Comparison of ENCODE assay signal across 7 cellular contexts in genomic region chr15:90901159-90901798, GRCh38. TPM values are rescaled to one million over a fixed set of nuclear protein-coding genes. Genes with fewer than 3 reads are reported as not detected.
A peak's percentile ranks its signal among the peaks of the same experiment; 100 is the strongest.
DNase-seq lines count a peak whose midpoint lies in the region; ATAC-seq and TF ChIP-seq lines count a peak whose summit lies in the region.
"Not testable (repeated sequence)": the region's sequence is repeated elsewhere in the genome, so short reads cannot be mapped to it uniquely, and the experiment has no call there.

No MANE protein-coding gene starts in this region.

- H3K79me2 ChIP-seq in GM23338 (replicated peaks; ENCODE audit: insufficient read depth), result not testable (repeated sequence)

- H3K9ac ChIP-seq in skeletal muscle tissue (ENCODE audit: low read depth in 1 of 3, low read length in 3 of 3), result peak overlapping the region in 2 of 3 donors; percentile 47 to 92

- H3K9me2 ChIP-seq in GM23338 (ENCODE audit: insufficient read depth), result not testable (repeated sequence)

- not testable (repeated sequence) for H3K27ac Mint-ChIP-seq in GM23338
- H3K27ac Mint-ChIP-seq in MCF 10A (ENCODE audit: low read depth, unreplicated experiment) (peak overlapping the region; percentile 57), naive B cell (peak overlapping the region; percentile 55 to 88 (median 82))

- H3K36me3 Mint-ChIP-seq in GM23338 (ENCODE audit: low read depth); MCF 10A (ENCODE audit: insufficient read depth, unreplicated experiment): not testable (repeated sequence)
- peaks cover 11% of the 10 kb centered on the region for H3K36me3 Mint-ChIP-seq in activated T-cell treated with anti-CD3 and anti-CD28 coated beads, Interleukin-2, amount 50 U/mL, for 4 hours (ENCODE audit: insufficient read depth)
- peaks cover 10 to 13% of the 10 kb centered on the region in 2 donors for H3K36me3 Mint-ChIP-seq in naive B cell

- TF ChIP-seq CTCF in GM23338 (conservative IDR thresholded peaks at IDR 0.05; ENCODE audit: low read depth in 2 of 2); Peyer's patch (IDR thresholded peaks at IDR 0.05); MCF 10A (IDR thresholded peaks at IDR 0.05; ENCODE audit: unreplicated experiment): not testable (repeated sequence)

- peaks cover 24% of the 10 kb centered on the region for H3K27me3 ChIP-seq in GM23338 (ENCODE audit: insufficient read depth)
- not testable (repeated sequence) for H3K27me3 ChIP-seq in Peyer's patch; skeletal muscle tissue (ENCODE audit: control insufficient read depth in 3 of 3, insufficient read depth in 3 of 3, low read length in 3 of 3)

- not testable (repeated sequence) for H3K36me3 ChIP-seq in GM23338 (ENCODE audit: insufficient read depth)
- H3K36me3 ChIP-seq in Peyer's patch (peaks cover 0 to 14% (median 0%) of the 10 kb centered on the region in 3 donors), skeletal muscle tissue (ENCODE audit: control insufficient read depth in 3 of 3, insufficient read depth in 3 of 3, low read length in 3 of 3) (peaks cover 15 to 18% (median 16%) of the 10 kb centered on the region in 3 donors)

- not testable (repeated sequence) for H4K20me1 ChIP-seq in GM23338 (replicated peaks; ENCODE audit: insufficient read depth)

- H3K4me2 ChIP-seq in GM23338, result peak overlapping the region; percentile 79

- H3K4me1 ChIP-seq in GM23338 (ENCODE audit: insufficient read depth), result peaks cover 18% of the 10 kb centered on the region
- H3K4me1 ChIP-seq in Peyer's patch, result peaks cover 0 to 15% (median 10%) of the 10 kb centered on the region in 4 donors
- H3K4me1 ChIP-seq in skeletal muscle tissue (ENCODE audit: control insufficient read depth in 3 of 3, insufficient read depth in 3 of 3, low read length in 3 of 3), result peaks cover 15 to 30% (median 24%) of the 10 kb centered on the region in 3 donors

- DNase-seq in GM23338 (ENCODE audit: low spot score); Peyer's patch; activated T-cell treated with anti-CD3 and anti-CD28 coated beads, Interleukin-2, amount 50 U/mL, for 4 hours; MCF 10A (ENCODE audit: unreplicated experiment); naive B cell: not testable (repeated sequence)
- peak; percentile 8 for DNase-seq in left cardiac atrium

- H3K4me3 ChIP-seq in GM23338, result peak overlapping the region; percentile 83; the same call in 1 of the 2 replicates
- H3K4me3 ChIP-seq in Peyer's patch; skeletal muscle tissue (ENCODE audit: low read length in 3 of 3): not testable (repeated sequence)

- peaks cover 15% of the 10 kb centered on the region for H3K4me1 Mint-ChIP-seq in GM23338
- peaks cover 30% of the 10 kb centered on the region for H3K4me1 Mint-ChIP-seq in activated T-cell treated with anti-CD3 and anti-CD28 coated beads, Interleukin-2, amount 50 U/mL, for 4 hours (ENCODE audit: low read depth)
- peaks cover 10% of the 10 kb centered on the region for H3K4me1 Mint-ChIP-seq in MCF 10A (ENCODE audit: insufficient read depth, unreplicated experiment)
- H3K4me1 Mint-ChIP-seq in naive B cell, result peaks cover 46 to 51% (median 49%) of the 10 kb centered on the region in 3 donors

- peaks cover 15% of the 10 kb centered on the region for H3F3A ChIP-seq in GM23338 (replicated peaks; ENCODE audit: low read depth)

- ATAC-seq in GM23338; activated T-cell treated with anti-CD3 and anti-CD28 coated beads, Interleukin-2, amount 50 U/mL, for 4 hours; left cardiac atrium; naive B cell (ENCODE audit: low read depth in 2 of 2): not testable (repeated sequence)

- H3K9me3 ChIP-seq in Peyer's patch; skeletal muscle tissue (ENCODE audit: control insufficient read depth in 3 of 3, low read length in 3 of 3): not testable (repeated sequence)

- POLR2A ChIA-PET in MCF 10A (lab: Yijun Ruan, JAX), result interaction anchor here (0.5 to 7.9 kb wide), 5 partner anchors 8 to 194 kb away, joined by 3 to 150 read pairs (median 4); partner anchors contain the start of genes HDDC3 and UNC45A

- H3K4me3 Mint-ChIP-seq in GM23338 (peak overlapping the region; percentile 86), MCF 10A (ENCODE audit: unreplicated experiment) (peak overlapping the region; percentile 82), naive B cell (peak overlapping the region in 6 of 8 donors; percentile 55 to 94 (median 90))
- H3K4me3 Mint-ChIP-seq in activated T-cell treated with anti-CD3 and anti-CD28 coated beads, Interleukin-2, amount 50 U/mL, for 4 hours, result peak overlapping the region; percentile 83

- intact Hi-C loops in MCF 10A (cut with micrococcal nuclease); left cardiac atrium (cut with DNase I): not testable (repeated sequence)

- CTCF ChIA-PET in MCF 10A (lab: Yijun Ruan, JAX), result interaction anchor here (0.6 to 12.8 kb wide), 14 partner anchors 8 to 582 kb away, joined by 3 to 131 read pairs (median 3); partner anchors contain the start of genes FES, HDDC3 and UNC45A

- H2AFZ ChIP-seq in GM23338, result peak overlapping the region; percentile 85; the same call in 1 of the 2 replicates

- H3K27me3 Mint-ChIP-seq in GM23338 (ENCODE audit: insufficient read depth, low read depth, poor library complexity), result peaks cover 24% of the 10 kb centered on the region
- not testable (repeated sequence) for H3K27me3 Mint-ChIP-seq in activated T-cell treated with anti-CD3 and anti-CD28 coated beads, Interleukin-2, amount 50 U/mL, for 4 hours (ENCODE audit: low read depth); MCF 10A (ENCODE audit: insufficient read depth, unreplicated experiment); naive B cell

- not testable (repeated sequence) for H3K9me3 Mint-ChIP-seq in GM23338; activated T-cell treated with anti-CD3 and anti-CD28 coated beads, Interleukin-2, amount 50 U/mL, for 4 hours; MCF 10A (ENCODE audit: unreplicated experiment); naive B cell

- H3K27ac ChIP-seq in GM23338 (ENCODE audit: low read depth), result not testable (repeated sequence)
- peak overlapping the region in 3 of 4 donors; percentile 92 to 96 (median 95) for H3K27ac ChIP-seq in Peyer's patch
- H3K27ac ChIP-seq in skeletal muscle tissue (ENCODE audit: low read depth, low read length), result peak overlapping the region; percentile 81

- TF ChIP-seq POLR2A in Peyer's patch (IDR thresholded peaks at IDR 0.05), result not testable (repeated sequence)

- not testable (repeated sequence) for BruUV-seq in MCF 10A (replicated peaks; lab: Mats Ljungman, UMichigan)

RNA-seq across cellular contexts. Expression of gene MAN2A2, which starts 1.8 kb away (rescaled TPM):
- total RNA-seq in GM23338 (2014; rRNA removed; shearing (Covaris generic)), result 3.5 and 17.1 TPM in 2 replicates
- polyA plus RNA-seq in GM23338 (2016; fragmentation: Nextera tagmentation; extraction: Ambion mirVana) (8.0 and 8.2 TPM in 2 replicates), naive B cell (ENCODE audit: low read depth in 6 of 6) (1 to 10 TPM; 1.4 to 8.9 (median 6.5) TPM)
- total RNA-seq in Peyer's patch (100 to 1,000 TPM in 3 of 4 donors, 10 to 100 TPM in 1; 76.2 to 188 (median 141) TPM), MCF 10A (2022) (42.1 and 42.4 TPM in 2 replicates), left cardiac atrium (10 to 100 TPM; 79.3 to 83.2 TPM), skeletal muscle tissue (14.1 TPM)
- 100 to 1,000 TPM in 2 of 3 donors, 10 to 100 TPM in 1; 93.2 to 124 (median 122) TPM for total RNA-seq in activated T-cell treated with anti-CD3 and anti-CD28 coated beads, Interleukin-2, amount 50 U/mL, for 4 hours

RNA-seq across cellular contexts. Expression of gene FES, which starts 17.0 kb away (rescaled TPM):
- 14.4 and 18.6 TPM in 2 replicates for total RNA-seq in GM23338 (2014; rRNA removed; shearing (Covaris generic))
- 2.7 and 3.1 TPM in 2 replicates for polyA plus RNA-seq in GM23338 (2016; fragmentation: Nextera tagmentation; extraction: Ambion mirVana)
- 10 to 100 TPM in 3 of 4 donors, 1 to 10 TPM in 1; 4.7 to 37.1 (median 20.5) TPM for total RNA-seq in Peyer's patch
- 1 to 10 TPM; 3.6 to 8.1 (median 5.8) TPM for total RNA-seq in activated T-cell treated with anti-CD3 and anti-CD28 coated beads, Interleukin-2, amount 50 U/mL, for 4 hours
- 0.32 and 0.91 TPM in 2 replicates for total RNA-seq in MCF 10A (2022)
- 10 to 100 TPM; 26.9 to 29.2 TPM for total RNA-seq in left cardiac atrium
- polyA plus RNA-seq in naive B cell (ENCODE audit: low read depth in 6 of 6), result 10 to 100 TPM in 2 of 6 donors, 1 to 10 TPM in 4; 4.1 to 17.2 (median 7.9) TPM
- total RNA-seq in skeletal muscle tissue, result 19.8 TPM

RNA-seq across cellular contexts. Expression of gene HDDC3, which starts 31.1 kb away (rescaled TPM):
- total RNA-seq in GM23338 (2014; rRNA removed; shearing (Covaris generic)), result 9.1 and 19.0 TPM in 2 replicates
- polyA plus RNA-seq in GM23338 (2016; fragmentation: Nextera tagmentation; extraction: Ambion mirVana) (16.0 and 17.4 TPM in 2 replicates), naive B cell (ENCODE audit: low read depth in 6 of 6) (10 to 100 TPM; 24.6 to 39.5 (median 35.0) TPM)
- total RNA-seq in Peyer's patch (10 to 100 TPM; 16.5 to 35.6 (median 23.4) TPM), MCF 10A (2022) (23.6 and 25.5 TPM in 2 replicates), left cardiac atrium (10 to 100 TPM; 12.2 to 17.1 TPM), skeletal muscle tissue (5.7 TPM)
- total RNA-seq in activated T-cell treated with anti-CD3 and anti-CD28 coated beads, Interleukin-2, amount 50 U/mL, for 4 hours, result 10 to 100 TPM; 39.9 to 43.6 (median 40.0) TPM

RNA-seq across cellular contexts. Expression of gene FURIN, which starts 32.9 kb away (rescaled TPM):
- 15.7 and 20.9 TPM in 2 replicates for total RNA-seq in GM23338 (2014; rRNA removed; shearing (Covaris generic))
- polyA plus RNA-seq in GM23338 (2016; fragmentation: Nextera tagmentation; extraction: Ambion mirVana) (6.3 and 7.4 TPM in 2 replicates), naive B cell (ENCODE audit: low read depth in 6 of 6) (1 to 10 TPM; 3.7 to 9.8 (median 5.8) TPM)
- total RNA-seq in Peyer's patch (10 to 100 TPM; 53.6 to 76.7 (median 70.1) TPM), MCF 10A (2022) (48.8 and 49.4 TPM in 2 replicates), left cardiac atrium (10 to 100 TPM; 57.7 to 78.6 TPM), skeletal muscle tissue (12.0 TPM)
- total RNA-seq in activated T-cell treated with anti-CD3 and anti-CD28 coated beads, Interleukin-2, amount 50 U/mL, for 4 hours, result 100 to 1,000 TPM; 162 to 242 (median 189) TPM

RNA-seq across cellular contexts. Expression of gene UNC45A, which starts 33.8 kb away (rescaled TPM):
- total RNA-seq in GM23338 (2014; rRNA removed; shearing (Covaris generic)), result 86.8 and 87.5 TPM in 2 replicates
- polyA plus RNA-seq in GM23338 (2016; fragmentation: Nextera tagmentation; extraction: Ambion mirVana) (35.9 and 40.2 TPM in 2 replicates), naive B cell (ENCODE audit: low read depth in 6 of 6) (10 to 100 TPM; 54.9 to 76.1 (median 60.9) TPM)
- total RNA-seq in Peyer's patch (10 to 100 TPM; 45.6 to 78.4 (median 55.3) TPM), MCF 10A (2022) (61.7 and 63.1 TPM in 2 replicates), left cardiac atrium (10 to 100 TPM; 27.3 to 29.5 TPM), skeletal muscle tissue (30.3 TPM)
- total RNA-seq in activated T-cell treated with anti-CD3 and anti-CD28 coated beads, Interleukin-2, amount 50 U/mL, for 4 hours, result 10 to 100 TPM; 63.4 to 70.5 (median 68.0) TPM
